In genomic region chr3:187935623-187936156, GRCh38 we compare ENCODE assay signal across 8 cellular contexts.
DNase-seq lines count a peak whose midpoint lies in the region; ATAC-seq and TF ChIP-seq lines count a peak whose summit lies in the region.

No MANE protein-coding gene starts in this region.

- H2AFZ ChIP-seq in MM.1S (ENCODE audit: low read length): no peak overlapping the region

- peak overlapping the region; percentile 59 for H3K4me3 Mint-ChIP-seq in activated naive CD8-positive, alpha-beta T cell treated with anti-CD3 and anti-CD28 coated beads, Interleukin-2, amount 10 ng/mL, durations not matched to agents 7 days and 5 days
- H3K4me3 Mint-ChIP-seq in chondrocyte (ENCODE audit: unreplicated experiment): no peak overlapping the region

- H3K4me1 Mint-ChIP-seq in activated naive CD8-positive, alpha-beta T cell treated with anti-CD3 and anti-CD28 coated beads, Interleukin-2, amount 10 ng/mL, durations not matched to agents 7 days and 5 days: peaks cover 33% of the 10 kb centered on the region
- peaks cover 8% of the 10 kb centered on the region for H3K4me1 Mint-ChIP-seq in chondrocyte (ENCODE audit: low read depth)

- peak overlapping the region; percentile 87 for H3K27ac Mint-ChIP-seq in activated naive CD8-positive, alpha-beta T cell treated with anti-CD3 and anti-CD28 coated beads, Interleukin-2, amount 10 ng/mL, durations not matched to agents 7 days and 5 days
- no peak overlapping the region for H3K27ac Mint-ChIP-seq in chondrocyte (ENCODE audit: unreplicated experiment)

- H3K27ac ChIP-seq in MM.1S (ENCODE audit: low read length) (no peak overlapping the region), breast epithelium (no peak overlapping the region)

- peaks cover 5% of the 10 kb centered on the region for H3K9me3 Mint-ChIP-seq in activated naive CD8-positive, alpha-beta T cell treated with anti-CD3 and anti-CD28 coated beads, Interleukin-2, amount 10 ng/mL, durations not matched to agents 7 days and 5 days
- H3K9me3 Mint-ChIP-seq in chondrocyte (ENCODE audit: low read depth): no peaks in the 10 kb centered on the region

- no peak overlapping the region for H3K9ac ChIP-seq in MM.1S (ENCODE audit: low read length)

- ATAC-seq in GM18508 (IDR thresholded peaks at IDR 0.05; ENCODE audit: insufficient read depth, unreplicated experiment): peak; percentile 98
- ATAC-seq in GM21737 (IDR thresholded peaks at IDR 0.05; ENCODE audit: unreplicated experiment): peak; percentile 97
- peak; percentile 92 for ATAC-seq in activated naive CD8-positive, alpha-beta T cell treated with anti-CD3 and anti-CD28 coated beads, Interleukin-2, amount 10 ng/mL, durations not matched to agents 7 days and 5 days (ENCODE audit: low read depth)

- peak overlapping the region; percentile 67; the same call in 1 of the 2 replicates for H3K4me2 ChIP-seq in MM.1S (ENCODE audit: low read depth, low read length)

- H4K20me1 ChIP-seq in MM.1S (ENCODE audit: insufficient read depth, low read length): no peaks in the 10 kb centered on the region

- no peaks in the 10 kb centered on the region for H3K79me2 ChIP-seq in MM.1S (ENCODE audit: low read length)

- DNase-seq in MM.1S (peak; percentile 80), breast epithelium (ENCODE audit: low spot score in 2 of 2) (no peak), chondrocyte (ENCODE audit: low spot score) (no peak), NCI-H2029 (lab: John Stamatoyannopoulos, UW) (no peak), head of caudate nucleus (no peak)
- peak; percentile 67 for DNase-seq in activated naive CD8-positive, alpha-beta T cell treated with anti-CD3 and anti-CD28 coated beads, Interleukin-2, amount 10 ng/mL, durations not matched to agents 7 days and 5 days

- TF ChIP-seq CTCF in MM.1S (IDR thresholded peaks at IDR 0.05; ENCODE audit: low read length) (no peak), breast epithelium (IDR thresholded peaks at IDR 0.05) (no peak), chondrocyte (IDR thresholded peaks at IDR 0.05) (no peak)

- peaks cover 21% of the 10 kb centered on the region for H3K36me3 Mint-ChIP-seq in activated naive CD8-positive, alpha-beta T cell treated with anti-CD3 and anti-CD28 coated beads, Interleukin-2, amount 10 ng/mL, durations not matched to agents 7 days and 5 days
- H3K36me3 Mint-ChIP-seq in chondrocyte (ENCODE audit: low read depth): no peaks in the 10 kb centered on the region

- H3F3A ChIP-seq in MM.1S (ENCODE audit: insufficient read depth, low read length): peaks cover 12% of the 10 kb centered on the region; the same call in 1 of the 2 replicates

- H3K4me1 ChIP-seq in MM.1S (ENCODE audit: low read length) (peaks cover 11% of the 10 kb centered on the region), breast epithelium (no peaks in the 10 kb centered on the region)

- intact Hi-C loops in breast epithelium (cut with DNase I; ENCODE audit: low total_unique reads): no loop called here
- intact Hi-C loops in head of caudate nucleus (cut with DNase I): no loop called here

- no peaks in the 10 kb centered on the region for H3K9me2 ChIP-seq in MM.1S (replicated peaks; ENCODE audit: insufficient read depth, low read length)

- H3K36me3 ChIP-seq in MM.1S (replicated peaks; ENCODE audit: insufficient read depth, low read length) (no peaks in the 10 kb centered on the region), breast epithelium (no peaks in the 10 kb centered on the region)

- H3K27me3 ChIP-seq in MM.1S (replicated peaks; ENCODE audit: insufficient read depth, low read length) (peaks cover 75% of the 10 kb centered on the region), breast epithelium (no peaks in the 10 kb centered on the region)

- peak overlapping the region; percentile 28; the same call in 1 of the 2 replicates for H3K4me3 ChIP-seq in MM.1S (ENCODE audit: low read length)
- H3K4me3 ChIP-seq in breast epithelium: no peak overlapping the region

- no peaks in the 10 kb centered on the region for H3K27me3 Mint-ChIP-seq in activated naive CD8-positive, alpha-beta T cell treated with anti-CD3 and anti-CD28 coated beads, Interleukin-2, amount 10 ng/mL, durations not matched to agents 7 days and 5 days
- no peaks in the 10 kb centered on the region for H3K27me3 Mint-ChIP-seq in chondrocyte (ENCODE audit: low read depth)

- POLR2A ChIA-PET in activated naive CD8-positive, alpha-beta T cell treated with anti-CD3 and anti-CD28 coated beads, Interleukin-2, amount 10 ng/mL, durations not matched to agents 7 days and 5 days (lab: Charles Lee): interaction anchor here (0.8 to 2.0 kb wide), 5 partner anchors 9 to 190 kb away, joined by 3 to 6 read pairs (median 4); partner anchors contain the start of gene BCL6

- H3K9me3 ChIP-seq in MM.1S (replicated peaks; ENCODE audit: insufficient read depth, low read length) (no peaks in the 10 kb centered on the region), breast epithelium (no peaks in the 10 kb centered on the region)

- TF ChIP-seq POLR2A in breast epithelium (IDR thresholded peaks at IDR 0.05): no peak

Comparison
In these comparisons a context has a peak if more than half of its experiments do, and no peak if none do; other contexts are left out.
1. DNase-seq: peak in MM.1S (single experiment) and activated naive CD8-positive, alpha-beta T cell treated with anti-CD3 and anti-CD28 coated beads, Interleukin-2, amount 10 ng/mL, durations not matched to agents 7 days and 5 days (single experiment); none in breast epithelium (0 of 2), chondrocyte (single experiment), NCI-H2029 (single experiment) and head of caudate nucleus (0 of 42).
2. Peak in every context shown above with its lines, with median percentiles within 50 percentile points of each other: ATAC-seq.